In genomic region chr13:110345266-110345665, GRCh38 we compare ENCODE assay signal across 15 cellular contexts. TPM values are rescaled to one million over a fixed set of nuclear protein-coding genes. Genes with fewer than 3 reads are reported as not detected.
DNase-seq lines count a peak whose midpoint lies in the region; TF ChIP-seq lines count a peak whose summit lies in the region.
"Had no signal": no experiment of that assay in that cellular context is flagged by ENCODE, and none has a peak within 500 bp of the region (broad histone marks: within the 10 kb centered on the region; RNA-seq: fewer than 3 reads in every experiment).

No MANE protein-coding gene starts in this region.

- H3K9me3 ChIP-seq in uterus (no peaks in the 10 kb centered on the region), BE2C (no peaks in the 10 kb centered on the region)
- H3K9me3 ChIP-seq: HAP-1 had no signal

- POLR2A ChIA-PET in RWPE1 (lab: Yijun Ruan, JAX; ENCODE audit: low non-redundant PET): no interaction called here

- CTCF ChIA-PET in RWPE1 (lab: Yijun Ruan, JAX): interaction anchor here (0.9 kb wide), 1 partner anchor 560 kb away, joined by 3 read pairs; no protein-coding TSS in a partner anchor

- no peak for DNase-seq in RWPE1 (ENCODE audit: low spot score)
- peak; percentile 69 for DNase-seq in coronary artery (ENCODE audit: low spot score)
- peak; percentile 2 to 8 for DNase-seq in uterus
- no peak for DNase-seq in BE2C
- DNase-seq in activated CD8-positive, alpha-beta memory T cell treated with anti-CD3 and anti-CD28 coated beads, Interleukin-2, amount 50 U/mL, for 48 hours: no peak
- no peak for DNase-seq in 8988T
- DNase-seq: CD4-positive, alpha-beta T cell; DMS79 treated with DMSO at 0.1 percent for 48 hours; MV-4-11; NCI-H1417; NCI-H187 treated with DMSO at 0.1 percent for 48 hours; NCI-H69 had no signal

- H3K4me3 ChIP-seq in coronary artery (no peak overlapping the region), rectal smooth muscle tissue (ENCODE audit: low read length) (no peak overlapping the region), uterus (no peak overlapping the region), BE2C (ENCODE audit: low read depth, low read length) (no peak overlapping the region)
- H3K4me3 ChIP-seq: HAP-1 had no signal

- H3K27ac ChIP-seq in RWPE1: peak overlapping the region; percentile 89
- H3K27ac ChIP-seq in coronary artery: peak overlapping the region; percentile 89 to 96
- peak overlapping the region; percentile 95 for H3K27ac ChIP-seq in rectal smooth muscle tissue (ENCODE audit: low read depth, low read length)
- peak overlapping the region; percentile 3 to 96 for H3K27ac ChIP-seq in uterus
- H3K27ac ChIP-seq: HL-60 had no signal

- no peaks in the 10 kb centered on the region for H3K27me3 ChIP-seq in rectal smooth muscle tissue (ENCODE audit: control insufficient read depth, insufficient read depth, low read length)
- no peaks in the 10 kb centered on the region for H3K27me3 ChIP-seq in uterus
- H3K27me3 ChIP-seq in BE2C: peaks cover 27% of the 10 kb centered on the region; the same call in 1 of the 2 replicates

- no peak for TF ChIP-seq POLR2A in uterus (IDR thresholded peaks at IDR 0.05)

- H3K36me3 ChIP-seq in rectal smooth muscle tissue (ENCODE audit: control insufficient read depth, insufficient read depth, low read length) (no peaks in the 10 kb centered on the region), uterus (no peaks in the 10 kb centered on the region), BE2C (no peaks in the 10 kb centered on the region)
- H3K36me3 ChIP-seq: HAP-1 had no signal

- intact Hi-C loops in uterus (cut with DNase I; ENCODE audit: low total_unique reads): no loop called here

- H3K9ac ChIP-seq in rectal smooth muscle tissue (ENCODE audit: low read length): no peak overlapping the region

- no peak for TF ChIP-seq CTCF in RWPE1 (conservative IDR thresholded peaks at IDR 0.05; ENCODE audit: low read depth)
- no peak for TF ChIP-seq CTCF in coronary artery (IDR thresholded peaks at IDR 0.05)
- TF ChIP-seq CTCF in uterus (IDR thresholded peaks at IDR 0.05): no peak
- TF ChIP-seq CTCF in BE2C (IDR thresholded peaks at IDR 0.05; ENCODE audit: low read depth, low read length): no peak

- H3K4me1 ChIP-seq in rectal smooth muscle tissue (ENCODE audit: control insufficient read depth, insufficient read depth, low read length): peaks cover 49% of the 10 kb centered on the region
- peaks cover 0 to 4% of the 10 kb centered on the region in 2 donors for H3K4me1 ChIP-seq in uterus
- no peaks in the 10 kb centered on the region for H3K4me1 ChIP-seq in BE2C
- H3K4me1 ChIP-seq: HAP-1 had no signal

RNA-seq across cellular contexts. Expression of gene COL4A2, which starts 38.2 kb away (rescaled TPM):
- total RNA-seq in uterus: 100 to 1,000 TPM; 157 to 606 (median 284) TPM
- 11.5 TPM for polyA plus RNA-seq in BE2C (2012; ENCODE audit: insufficient read depth, insufficient read length, low read depth)
- total RNA-seq: CD4-positive, alpha-beta T cell had no signal

RNA-seq across cellular contexts. Expression of gene COL4A1, which starts 38.3 kb away (rescaled TPM):
- 100 to 1,000 TPM; 164 to 737 (median 209) TPM for total RNA-seq in uterus
- 4.1 TPM for polyA plus RNA-seq in BE2C (2012; ENCODE audit: insufficient read depth, insufficient read length, low read depth)

Comparison
In these comparisons a context has a peak if more than half of its experiments do, and no peak if none do; other contexts are left out.
1. DNase-seq: peak in coronary artery (single experiment) and uterus (2 of 2); none in RWPE1 (single experiment), BE2C (single experiment), activated CD8-positive, alpha-beta memory T cell treated with anti-CD3 and anti-CD28 coated beads, Interleukin-2, amount 50 U/mL, for 48 hours (single experiment) and 8988T (single experiment).
2. Peak in every context shown above with its lines, with median percentiles within 50 percentile points of each other: H3K27ac ChIP-seq.